ENCODE assay signal across 1 cellular context in the genomic region with DNA sequence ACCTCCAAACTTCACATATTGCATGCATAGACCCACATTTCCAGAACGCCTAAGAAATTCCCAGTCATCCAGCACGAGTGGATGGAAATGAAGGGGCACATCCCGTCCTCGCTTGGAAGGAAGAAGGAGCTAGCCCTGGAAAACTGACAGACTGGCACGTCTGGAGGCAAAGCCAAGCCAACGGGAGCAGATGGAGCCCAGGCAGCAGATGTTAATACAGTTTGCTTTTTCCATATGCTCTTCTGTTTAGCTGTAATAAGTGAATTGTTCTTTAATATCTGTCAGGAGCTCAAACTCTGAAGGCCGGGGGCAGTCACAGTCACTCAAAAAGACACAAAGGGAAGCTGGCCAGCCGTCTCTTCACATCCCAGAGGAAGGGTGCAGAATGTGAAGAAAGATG.
TF ChIP-seq lines count a peak whose summit lies in the region.

No MANE protein-coding gene starts in this region.

TF ChIP-seq in H1, 55 proteins besides CTCF, POLR2A, EP300 and RAD21:
- TF ChIP-seq, protein P1, sequence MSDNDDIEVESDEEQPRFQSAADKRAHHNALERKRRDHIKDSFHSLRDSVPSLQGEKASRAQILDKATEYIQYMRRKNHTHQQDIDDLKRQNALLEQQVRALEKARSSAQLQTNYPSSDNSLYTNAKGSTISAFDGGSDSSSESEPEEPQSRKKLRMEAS (IDR thresholded peaks at IDR 0.05), result no peak
- no peak for TF ChIP-seq TEAD4 (IDR thresholded peaks at IDR 0.05; ENCODE audit: low read depth, low read length)
- no peak for TF ChIP-seq BCL11A (IDR thresholded peaks at IDR 0.05; ENCODE audit: low read depth in 2 of 2, low read length in 2 of 2)
- TF ChIP-seq, protein P2, sequence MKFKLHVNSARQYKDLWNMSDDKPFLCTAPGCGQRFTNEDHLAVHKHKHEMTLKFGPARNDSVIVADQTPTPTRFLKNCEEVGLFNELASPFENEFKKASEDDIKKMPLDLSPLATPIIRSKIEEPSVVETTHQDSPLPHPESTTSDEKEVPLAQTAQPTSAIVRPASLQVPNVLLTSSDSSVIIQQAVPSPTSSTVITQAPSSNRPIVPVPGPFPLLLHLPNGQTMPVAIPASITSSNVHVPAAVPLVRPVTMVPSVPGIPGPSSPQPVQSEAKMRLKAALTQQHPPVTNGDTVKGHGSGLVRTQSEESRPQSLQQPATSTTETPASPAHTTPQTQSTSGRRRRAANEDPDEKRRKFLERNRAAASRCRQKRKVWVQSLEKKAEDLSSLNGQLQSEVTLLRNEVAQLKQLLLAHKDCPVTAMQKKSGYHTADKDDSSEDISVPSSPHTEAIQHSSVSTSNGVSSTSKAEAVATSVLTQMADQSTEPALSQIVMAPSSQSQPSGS (IDR thresholded peaks at IDR 0.05; ENCODE audit: low read length), result no peak
- no peak for TF ChIP-seq RNF2 (IDR thresholded peaks at IDR 0.05; ENCODE audit: borderline replicate concordance, low read depth, low read length, missing control alignments, poor library complexity, severe bottlenecking)
- no peak for TF ChIP-seq JUND (IDR thresholded peaks at IDR 0.05; ENCODE audit: low read length)
- no peak for TF ChIP-seq MAFK (IDR thresholded peaks at IDR 0.05; ENCODE audit: low read depth, low read length)
- TF ChIP-seq SRF (IDR thresholded peaks at IDR 0.05; ENCODE audit: low read depth, low read length), result no peak
- no peak for TF ChIP-seq SP2 (IDR thresholded peaks at IDR 0.05; ENCODE audit: low read length)
- no peak for TF ChIP-seq RFX5 (IDR thresholded peaks at IDR 0.05; ENCODE audit: borderline replicate concordance, low read depth, low read length)
- TF ChIP-seq RBBP5 (IDR thresholded peaks at IDR 0.05; ENCODE audit: borderline replicate concordance, low read depth, low read length), result no peak
- no peak for TF ChIP-seq SP1 (IDR thresholded peaks at IDR 0.05; ENCODE audit: low read depth, low read length)
- no peak for TF ChIP-seq SUZ12 (IDR thresholded peaks at IDR 0.05; ENCODE audit: low read length)
- TF ChIP-seq CHD2 (IDR thresholded peaks at IDR 0.05; ENCODE audit: low read length), result no peak
- TF ChIP-seq SAP30 (IDR thresholded peaks at IDR 0.05; ENCODE audit: insufficient read depth, insufficient replicate concordance, low read length), result no peak
